Comparison of ENCODE assay signal across 1 cellular context in the genomic region with DNA sequence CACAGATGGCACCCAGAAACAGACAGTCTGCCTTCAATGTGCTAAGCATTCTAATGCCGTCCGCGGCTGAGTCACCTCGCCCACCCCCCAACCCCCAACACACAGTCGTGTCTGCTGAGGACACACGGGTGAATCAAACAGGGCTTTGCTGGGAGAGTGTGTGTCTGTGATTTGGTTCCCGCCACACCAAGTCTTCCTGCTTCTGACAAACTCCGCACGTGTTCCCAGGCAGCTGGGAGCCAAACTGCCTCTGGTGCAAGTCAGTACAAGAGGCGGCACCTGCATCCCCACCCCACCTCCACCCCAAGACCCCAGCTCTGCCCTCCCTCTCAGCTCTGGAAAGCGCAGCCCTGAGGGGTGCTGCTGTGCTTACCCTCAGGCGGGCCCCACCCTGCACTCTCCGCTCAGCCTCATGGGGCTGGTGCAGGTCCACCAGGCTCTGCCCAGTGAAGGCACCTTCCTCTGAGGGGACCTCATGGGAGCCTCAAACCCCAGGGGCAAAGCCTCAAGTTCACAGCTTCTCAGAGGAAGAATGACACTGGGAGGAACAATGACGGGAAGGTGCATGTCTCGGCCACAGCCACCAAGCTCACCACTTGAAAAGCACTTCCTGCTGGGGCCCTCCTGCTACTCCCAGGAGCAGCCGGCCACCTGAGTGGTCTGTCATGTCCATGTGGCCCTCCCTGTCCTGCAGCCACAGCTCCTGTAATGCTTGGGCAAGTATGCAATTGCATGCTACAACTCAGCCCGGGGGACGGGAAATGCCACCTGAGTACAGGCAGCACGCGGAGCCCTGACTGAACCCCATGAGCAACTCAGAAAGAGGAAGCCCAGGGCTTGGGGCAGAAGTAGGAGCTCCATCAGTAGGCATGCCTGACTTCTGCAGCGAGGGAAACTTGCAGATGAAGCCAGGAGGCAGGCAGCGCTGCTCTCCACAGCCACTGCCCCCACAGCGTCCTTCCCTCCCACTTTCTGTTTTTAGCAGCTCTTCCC.
TF ChIP-seq lines count a peak whose summit lies in the region.

No MANE protein-coding gene starts in this region.

TF ChIP-seq in GM12878, 131 proteins besides CTCF, POLR2A, EP300 and RAD21 (continued from another document):
- TF ChIP-seq, protein P1, sequence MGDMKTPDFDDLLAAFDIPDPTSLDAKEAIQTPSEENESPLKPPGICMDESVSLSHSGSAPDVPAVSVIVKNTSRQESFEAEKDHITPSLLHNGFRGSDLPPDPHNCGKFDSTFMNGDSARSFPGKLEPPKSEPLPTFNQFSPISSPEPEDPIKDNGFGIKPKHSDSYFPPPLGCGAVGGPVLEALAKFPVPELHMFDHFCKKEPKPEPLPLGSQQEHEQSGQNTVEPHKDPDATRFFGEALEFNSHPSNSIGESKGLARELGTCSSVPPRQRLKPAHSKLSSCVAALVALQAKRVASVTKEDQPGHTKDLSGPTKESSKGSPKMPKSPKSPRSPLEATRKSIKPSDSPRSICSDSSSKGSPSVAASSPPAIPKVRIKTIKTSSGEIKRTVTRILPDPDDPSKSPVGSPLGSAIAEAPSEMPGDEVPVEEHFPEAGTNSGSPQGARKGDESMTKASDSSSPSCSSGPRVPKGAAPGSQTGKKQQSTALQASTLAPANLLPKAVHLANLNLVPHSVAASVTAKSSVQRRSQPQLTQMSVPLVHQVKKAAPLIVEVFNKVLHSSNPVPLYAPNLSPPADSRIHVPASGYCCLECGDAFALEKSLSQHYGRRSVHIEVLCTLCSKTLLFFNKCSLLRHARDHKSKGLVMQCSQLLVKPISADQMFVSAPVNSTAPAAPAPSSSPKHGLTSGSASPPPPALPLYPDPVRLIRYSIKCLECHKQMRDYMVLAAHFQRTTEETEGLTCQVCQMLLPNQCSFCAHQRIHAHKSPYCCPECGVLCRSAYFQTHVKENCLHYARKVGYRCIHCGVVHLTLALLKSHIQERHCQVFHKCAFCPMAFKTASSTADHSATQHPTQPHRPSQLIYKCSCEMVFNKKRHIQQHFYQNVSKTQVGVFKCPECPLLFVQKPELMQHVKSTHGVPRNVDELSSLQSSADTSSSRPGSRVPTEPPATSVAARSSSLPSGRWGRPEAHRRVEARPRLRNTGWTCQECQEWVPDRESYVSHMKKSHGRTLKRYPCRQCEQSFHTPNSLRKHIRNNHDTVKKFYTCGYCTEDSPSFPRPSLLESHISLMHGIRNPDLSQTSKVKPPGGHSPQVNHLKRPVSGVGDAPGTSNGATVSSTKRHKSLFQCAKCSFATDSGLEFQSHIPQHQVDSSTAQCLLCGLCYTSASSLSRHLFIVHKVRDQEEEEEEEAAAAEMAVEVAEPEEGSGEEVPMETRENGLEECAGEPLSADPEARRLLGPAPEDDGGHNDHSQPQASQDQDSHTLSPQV (IDR thresholded peaks at IDR 0.05): 0 out of 2 replicates have a peak, but pooled peaks have one; percentile 5
- TF ChIP-seq SMAD5 (IDR thresholded peaks at IDR 0.05; ENCODE audit: low read depth): peak; percentile 55
- peak; percentile 87 for TF ChIP-seq IKZF1 (conservative IDR thresholded peaks at IDR 0.05)
